ENCODE assay signal across 27 cellular contexts in the genomic region with DNA sequence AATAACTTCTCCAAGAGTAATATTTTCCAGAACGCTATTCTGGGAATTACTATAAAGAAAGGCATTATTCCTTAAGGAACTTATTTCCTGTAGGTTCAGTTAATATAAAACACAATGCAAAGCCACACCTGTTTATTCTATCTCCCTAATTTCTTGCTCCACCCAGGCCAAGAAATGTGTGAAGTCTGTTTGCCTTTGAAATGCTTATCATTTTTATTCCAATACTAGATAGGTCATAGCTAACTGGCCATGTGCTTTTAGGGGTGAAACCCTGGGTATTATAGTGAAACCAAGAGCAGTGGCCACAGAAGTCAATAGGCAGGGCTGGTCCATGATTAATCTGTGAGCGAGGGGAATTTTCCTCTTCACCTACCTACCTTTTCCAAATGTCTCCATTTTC. TPM values are rescaled to one million over a fixed set of nuclear protein-coding genes. Genes with fewer than 3 reads are reported as not detected.
"Had no signal": no experiment of that assay in that cellular context is flagged by ENCODE, and none has a peak within 500 bp of the region (broad histone marks: within the 10 kb centered on the region; RNA-seq: fewer than 3 reads in every experiment).

No MANE protein-coding gene starts in this region.

- H3K36me3 ChIP-seq: esophagus muscularis mucosa, gastrocnemius medialis, heart right ventricle, neural progenitor cell, right lobe of liver, spleen, thoracic aorta had no signal

- H3K4me1 ChIP-seq: esophagus muscularis mucosa, gastrocnemius medialis, neural progenitor cell, parathyroid adenoma, psoas muscle, right lobe of liver had no signal

- H3K27ac ChIP-seq: epithelial cell of prostate, esophagus muscularis mucosa, gastrocnemius medialis, heart right ventricle, neural progenitor cell, parathyroid adenoma, psoas muscle, right lobe of liver, spleen, thoracic aorta had no signal

- H3K9me3 ChIP-seq: esophagus muscularis mucosa, gastrocnemius medialis, psoas muscle, right lobe of liver, thoracic aorta had no signal

- H3K9ac ChIP-seq: neural progenitor cell, parathyroid adenoma had no signal

- ATAC-seq: effector memory CD8-positive, alpha-beta T cell; gastrocnemius medialis; heart right ventricle; left ventricle myocardium superior; natural killer cell treated with Interleukin-12 subunit alpha and Interleukin-12 subunit beta and Interleukin-15 and Interleukin-18, amount 100 ng/mL, for 72 hours; psoas muscle; right lobe of liver; stimulated activated memory B cell treated with anti-CD40 and anti-IgM and Interleukin-4, amounts not matched to agents 10 μg/mL and 1 μg/mL and 100 μg/mL, for 72 hours; stimulated activated naive CD8-positive, alpha-beta T cell treated with anti-CD3 and anti-CD28 coated beads, Interleukin-15, amount 100 ng/mL, for 72 hours had no signal

- H3K4me3 ChIP-seq: esophagus muscularis mucosa, gastrocnemius medialis, heart right ventricle, lung, neural progenitor cell, psoas muscle, right lobe of liver, spleen, thoracic aorta had no signal

- DNase-seq: effector memory CD8-positive, alpha-beta T cell; gastrocnemius medialis; heart right ventricle; islet precursor cell; left ventricle myocardium superior; mesenchymal stem cell; nucleus accumbens; psoas muscle; retina; right lobe of liver; spleen; stimulated activated CD4-positive, alpha-beta T cell treated with anti-CD3 and anti-CD28 coated beads, Interleukin-15, amount 100 ng/mL, for 24 hours; stimulated activated CD4-positive, alpha-beta T cell treated with anti-CD3 and anti-CD28 coated beads, Interleukin-1b, Interleukin-23, amount 100 ng/mL, for 48 hours; stimulated activated CD4-positive, alpha-beta T cell treated with anti-CD3 and anti-CD28 coated beads, Interleukin-4, amount 100 ng/mL, for 24 hours; stimulated activated naive CD8-positive, alpha-beta T cell treated with anti-CD3 and anti-CD28 coated beads, Interleukin-15, amount 100 ng/mL, for 72 hours; substantia nigra; trophoblast cell had no signal

- H3K27me3 ChIP-seq: esophagus muscularis mucosa, gastrocnemius medialis, heart right ventricle, neural progenitor cell, right lobe of liver, spleen had no signal

- H3K4me2 ChIP-seq: neural progenitor cell had no signal

RNA-seq across cellular contexts. Expression of gene CXCL3, which starts 14.8 kb away (rescaled TPM):
- total RNA-seq: natural killer cell treated with Interleukin-12 subunit alpha and Interleukin-12 subunit beta and Interleukin-15 and Interleukin-18, amount 100 ng/mL, for 72 hours; urinary bladder had no signal

RNA-seq across cellular contexts. Expression of gene CXCL5, which starts 25.2 kb away (rescaled TPM):
- total RNA-seq: left ventricle myocardium superior; natural killer cell treated with Interleukin-12 subunit alpha and Interleukin-12 subunit beta and Interleukin-15 and Interleukin-18, amount 100 ng/mL, for 72 hours had no signal

RNA-seq across cellular contexts. Expression of gene PPBP, which starts 35.7 kb away (rescaled TPM):
- total RNA-seq: fibroblast of villous mesenchyme; gastrocnemius medialis; natural killer cell treated with Interleukin-12 subunit alpha and Interleukin-12 subunit beta and Interleukin-15 and Interleukin-18, amount 100 ng/mL, for 72 hours; thoracic aorta had no signal
- polyA plus RNA-seq: psoas muscle had no signal

RNA-seq across cellular contexts. Expression of gene PF4, which starts 41.9 kb away (rescaled TPM):
- total RNA-seq: fibroblast of villous mesenchyme; gastrocnemius medialis; left ventricle myocardium superior; natural killer cell treated with Interleukin-12 subunit alpha and Interleukin-12 subunit beta and Interleukin-15 and Interleukin-18, amount 100 ng/mL, for 72 hours; thoracic aorta had no signal
